14 cellular contexts compared by ENCODE assay signal in genomic region chr17:59152925-59153324, GRCh38. TPM values are rescaled to one million over a fixed set of nuclear protein-coding genes. Genes with fewer than 3 reads are reported as not detected.
DNase-seq lines count a peak whose midpoint lies in the region; ATAC-seq, FAIRE-seq and TF ChIP-seq lines count a peak whose summit lies in the region.
"Had no signal": no experiment of that assay in that cellular context is flagged by ENCODE, and none has a peak within 500 bp of the region (broad histone marks: within the 10 kb centered on the region; RNA-seq: fewer than 3 reads in every experiment).

No MANE protein-coding gene starts in this region.

- H3K4me3 ChIP-seq in Caco-2 (ENCODE audit: low read depth, low read length): peak overlapping the region; percentile 81
- peak overlapping the region; percentile 79 for H3K4me3 ChIP-seq in PC-3 (ENCODE audit: low read length)
- peak overlapping the region; percentile 95 for H3K4me3 ChIP-seq in fibroblast of pulmonary artery (replicated peaks; ENCODE audit: low read depth, low read length)

- H3K27ac ChIP-seq in 22Rv1: peak overlapping the region; percentile 97; the same call in 1 of the 2 replicates
- H3K27ac ChIP-seq in PC-3 (ENCODE audit: low read length): no peak overlapping the region
- H3K27ac ChIP-seq: Peyer's patch had no signal

- CTCF ChIA-PET in Caco-2 (lab: Charles Lee) (no interaction called here), PC-3 (lab: Charles Lee) (no interaction called here)

- H3K9ac ChIP-seq in PC-3 (ENCODE audit: low read length): peak overlapping the region; percentile 93

- H3K4me1 ChIP-seq in Caco-2 (peaks cover 20% of the 10 kb centered on the region), PC-3 (ENCODE audit: insufficient read depth, low read length) (peaks cover 52% of the 10 kb centered on the region)

- DNase-seq in Caco-2: no peak
- no peak for DNase-seq in PC-3
- no peak for DNase-seq in fibroblast of pulmonary artery (ENCODE audit: low read depth)
- no peak for DNase-seq in DMS 273 (lab: John Stamatoyannopoulos, UW; ENCODE audit: unreplicated experiment)
- no peak for DNase-seq in RCC 7860 (ENCODE audit: low spot score)
- no peak for DNase-seq in NCI-H2029 treated with DMSO at 0.1 percent for 48 hours (lab: John Stamatoyannopoulos, UW)
- no peak for DNase-seq in urothelium cell line (ENCODE audit: low spot score)
- DNase-seq: activated CD4-positive, CD25-positive, alpha-beta regulatory T cell treated with anti-CD3 and anti-CD28 coated beads, Interleukin-2, amount 50 U/mL, for 72 hours; dorsolateral prefrontal cortex; NCI-H146; Peyer's patch; stimulated activated CD4-positive, alpha-beta T cell treated with anti-CD3 and anti-CD28 coated beads, Interleukin-12 subunit alpha, Interleukin-12 subunit beta, amount 100 ng/mL, for 4 hours had no signal

- H3K36me3 Mint-ChIP-seq in Caco-2 (ENCODE audit: insufficient read depth, unreplicated experiment): no peaks in the 10 kb centered on the region

- H3K27me3 Mint-ChIP-seq in Caco-2 (ENCODE audit: insufficient read depth, unreplicated experiment): no peaks in the 10 kb centered on the region
- H3K27me3 Mint-ChIP-seq: activated naive CD4-positive, alpha-beta T cell treated with anti-CD3 and anti-CD28 coated beads, Interleukin-2, amount 50 U/mL, for 24 hours had no signal

- BruUV-seq in Caco-2 (replicated peaks; lab: Mats Ljungman, UMichigan) (no TSS peak), PC-3 (replicated peaks; lab: Mats Ljungman, UMichigan) (no TSS peak)

- H3K9me3 ChIP-seq in Caco-2: no peaks in the 10 kb centered on the region
- H3K9me3 ChIP-seq in PC-3 (ENCODE audit: low read length): no peaks in the 10 kb centered on the region
- H3K9me3 ChIP-seq: Peyer's patch had no signal

- H3K4me1 Mint-ChIP-seq in Caco-2 (ENCODE audit: low read depth, unreplicated experiment): peaks cover 20% of the 10 kb centered on the region

- ATAC-seq in PC-3: no peak

- no peak overlapping the region for H3K4me3 Mint-ChIP-seq in Caco-2 (ENCODE audit: unreplicated experiment)
- H3K4me3 Mint-ChIP-seq: activated naive CD4-positive, alpha-beta T cell treated with anti-CD3 and anti-CD28 coated beads, Interleukin-2, amount 50 U/mL, for 24 hours had no signal

- TF ChIP-seq CTCF in 22Rv1 (IDR thresholded peaks at IDR 0.05) (no peak), Caco-2 (IDR thresholded peaks at IDR 0.05; ENCODE audit: insufficient read depth in 1 of 2, low read depth in 1 of 2, low read length in 1 of 2, severe bottlenecking in 1 of 2, unreplicated experiment in 1 of 2) (no peak), PC-3 (conservative IDR thresholded peaks at IDR 0.05; ENCODE audit: low read depth, low read length) (no peak), fibroblast of pulmonary artery (IDR thresholded peaks at IDR 0.05; ENCODE audit: low read length, missing control alignments) (no peak)

- no peak overlapping the region for H3K27ac Mint-ChIP-seq in Caco-2 (ENCODE audit: unreplicated experiment)
- H3K27ac Mint-ChIP-seq: activated naive CD4-positive, alpha-beta T cell treated with anti-CD3 and anti-CD28 coated beads, Interleukin-2, amount 50 U/mL, for 24 hours had no signal

- H3K9me3 Mint-ChIP-seq in Caco-2 (ENCODE audit: unreplicated experiment): no peaks in the 10 kb centered on the region
- H3K9me3 Mint-ChIP-seq: activated naive CD4-positive, alpha-beta T cell treated with anti-CD3 and anti-CD28 coated beads, Interleukin-2, amount 50 U/mL, for 24 hours had no signal

- H4K20me1 ChIP-seq in PC-3 (ENCODE audit: low read length): peaks cover 26% of the 10 kb centered on the region

- H3K79me2 ChIP-seq in PC-3 (ENCODE audit: low read length): peaks cover 93% of the 10 kb centered on the region

- FAIRE-seq in RCC 7860 (lab: Jason Lieb, UNC): no peak
- no peak for FAIRE-seq in urothelium cell line (lab: Jason Lieb, UNC)

- intact Hi-C loops in Caco-2 (cut with micrococcal nuclease; ENCODE audit: unreplicated experiment) (no loop called here), PC-3 (cut with micrococcal nuclease) (no loop called here)

- H3K27me3 ChIP-seq in Caco-2 (replicated peaks; ENCODE audit: control insufficient read depth, insufficient read depth, low read length) (no peaks in the 10 kb centered on the region), PC-3 (ENCODE audit: low read length) (no peaks in the 10 kb centered on the region)
- H3K27me3 ChIP-seq: dorsolateral prefrontal cortex, Peyer's patch had no signal

- POLR2A ChIA-PET in Caco-2 (lab: Charles Lee) (no interaction called here), PC-3 (lab: Charles Lee; ENCODE audit: unreplicated experiment) (interaction anchor here (0.6 kb wide), 1 partner anchor 521 kb away, joined by 4 read pairs; no protein-coding TSS in a partner anchor)

- no peak overlapping the region for H2AFZ ChIP-seq in PC-3 (ENCODE audit: low read length)

- H3K36me3 ChIP-seq in Caco-2 (ENCODE audit: control insufficient read depth, insufficient read depth, low read length): no peaks in the 10 kb centered on the region
- 0 out of 2 replicates have a peak, but pooled peaks cover 3% of the 10 kb centered on the region for H3K36me3 ChIP-seq in PC-3 (ENCODE audit: low read depth, low read length)
- H3K36me3 ChIP-seq: Peyer's patch had no signal

- no peaks in the 10 kb centered on the region for H3F3A ChIP-seq in PC-3 (ENCODE audit: low read length, unreplicated experiment)

- no peaks in the 10 kb centered on the region for H3K9me2 ChIP-seq in PC-3 (replicated peaks; ENCODE audit: low read length)

- H3K4me2 ChIP-seq in PC-3 (ENCODE audit: low read length): peak overlapping the region; percentile 93

RNA-seq across cellular contexts. Expression of gene SKA2, which starts 2.1 kb away (rescaled TPM):
- total RNA-seq in Caco-2 (2022) (119 TPM in 2 replicates), PC-3 (2014; rRNA removed) (143 and 155 TPM in 2 replicates)

RNA-seq across cellular contexts. Expression of gene PRR11, which starts 2.6 kb away (rescaled TPM):
- total RNA-seq in Caco-2 (2022) (80.2 and 89.9 TPM in 2 replicates), PC-3 (2014; rRNA removed) (77.2 and 78.9 TPM in 2 replicates)

RNA-seq across cellular contexts. Expression of gene TRIM37, which starts 46.2 kb away (rescaled TPM):
- total RNA-seq in Caco-2 (2022): 37.7 and 44.4 TPM in 2 replicates
- 35.1 and 42.0 TPM in 2 replicates for total RNA-seq in PC-3 (2014; rRNA removed)

RNA-seq across cellular contexts. Expression of gene SMG8, which starts 56.9 kb away (rescaled TPM):
- total RNA-seq in Caco-2 (2022) (18.9 and 21.1 TPM in 2 replicates), PC-3 (2014; rRNA removed) (28.5 and 31.8 TPM in 2 replicates)
